ENCODE assay signal across 10 cellular contexts in genomic region chr7:150385884-150386283, GRCh38. TPM values are rescaled to one million over a fixed set of nuclear protein-coding genes. Genes with fewer than 3 reads are reported as not detected.
A peak's percentile ranks its signal among the peaks of the same experiment; 100 is the strongest.
DNase-seq lines count a peak whose midpoint lies in the region; ATAC-seq, FAIRE-seq and TF ChIP-seq lines count a peak whose summit lies in the region.
"Not testable (repeated sequence)": the region's sequence is repeated elsewhere in the genome, so short reads cannot be mapped to it uniquely, and the experiment has no call there.
"Had no signal": no experiment of that assay in that cellular context is flagged by ENCODE, and none has a peak within 500 bp of the region (broad histone marks: within the 10 kb centered on the region; RNA-seq: fewer than 3 reads in every experiment).

No MANE protein-coding gene starts in this region.

- 53% methylated on average over 6 of the region's 6 CpGs for WGBS in HepG2 (ENCODE audit: low lambda C conversion rate)

- peaks cover 69% of the 10 kb centered on the region for H3K4me1 Mint-ChIP-seq in WTC11
- peaks cover 62% of the 10 kb centered on the region for H3K4me1 Mint-ChIP-seq in neural crest cell
- peaks cover 17% of the 10 kb centered on the region for H3K4me1 Mint-ChIP-seq in stimulated activated effector memory CD8-positive, alpha-beta T cell treated with anti-CD3 and anti-CD28 coated beads, Interleukin-12 subunit alpha, Interleukin-12 subunit beta, amount 100 ng/mL, for 72 hours

- CTCF ChIA-PET in WTC11 (lab: Charles Lee): interaction anchor here (1.1 to 5.1 kb wide), 2 partner anchors 17 to 25 kb away, joined by 3 to 33 read pairs; no protein-coding TSS in a partner anchor
- CTCF ChIA-PET in HepG2 (lab: Yijun Ruan, JAX; ENCODE audit: low intra/inter-chr PET ratio, low total read pairs): not testable (repeated sequence)

- H3K9me3 ChIP-seq in HUES48 (ENCODE audit: control insufficient read depth, insufficient read depth, low read length); cardiac muscle cell (ENCODE audit: low read depth); HepG2 (ENCODE audit: low read length): not testable (repeated sequence)

- H3K36me3 ChIP-seq in HUES48 (ENCODE audit: control insufficient read depth, insufficient read depth, low read length): peaks cover 42% of the 10 kb centered on the region
- H3K36me3 ChIP-seq in cardiac muscle cell; HepG2 (replicated peaks in 1 of 2; ENCODE audit: control insufficient read depth in 1 of 2, insufficient read depth in 2 of 2, low read length in 2 of 2): not testable (repeated sequence)

- peak overlapping the region; percentile 91 for H3K27ac Mint-ChIP-seq in WTC11
- H3K27ac Mint-ChIP-seq in neural crest cell (ENCODE audit: unreplicated experiment): not testable (repeated sequence)
- H3K27ac Mint-ChIP-seq in stimulated activated effector memory CD8-positive, alpha-beta T cell treated with anti-CD3 and anti-CD28 coated beads, Interleukin-12 subunit alpha, Interleukin-12 subunit beta, amount 100 ng/mL, for 72 hours: peak overlapping the region; percentile 56

- TF ChIP-seq CTCF in WTC11 (IDR thresholded peaks at IDR 0.05); cardiac muscle cell (IDR thresholded peaks at IDR 0.05; ENCODE audit: low read depth, low read length); HepG2 (CRISPR knock-in tag; IDR thresholded peaks at IDR 0.05); neural crest cell (conservative IDR thresholded peaks at IDR 0.05): not testable (repeated sequence)

- not testable (repeated sequence) for TF ChIP-seq POLR2A in HepG2 (IDR thresholded peaks at IDR 0.05; ENCODE audit: insufficient read depth in 1 of 2, low read depth in 2 of 2, low read length in 2 of 2)

- not testable (repeated sequence) for TF ChIP-seq RAD21 in HepG2 (CRISPR knock-in tag; IDR thresholded peaks at IDR 0.05)

- intact Hi-C loops in HepG2 (cut with micrococcal nuclease; ENCODE audit: unreplicated experiment): loop anchor here (5.0 kb wide), 1 partner anchor 44 kb away; the partner anchor contains the start of gene RARRES2

- not testable (repeated sequence) for H2AFZ ChIP-seq in HepG2 (ENCODE audit: low read length)

- not testable (repeated sequence) for H4K20me1 ChIP-seq in HepG2 (ENCODE audit: insufficient read depth, low read length)

- not testable (repeated sequence) for TF ChIP-seq EP300 in HepG2 (IDR thresholded peaks at IDR 0.05; ENCODE audit: low read depth in 2 of 2, low read length in 2 of 2); HepG2 (CRISPR knock-in tag; IDR thresholded peaks at IDR 0.05; ENCODE audit: borderline replicate concordance)

- H3K4me1 ChIP-seq in HUES48 (ENCODE audit: control insufficient read depth, insufficient read depth, low read length) (peaks cover 47% of the 10 kb centered on the region), cardiac muscle cell (ENCODE audit: low read depth) (peaks cover 24% of the 10 kb centered on the region), HepG2 (ENCODE audit: insufficient read depth, low read length) (peaks cover 83% of the 10 kb centered on the region)

- H3K4me3 Mint-ChIP-seq in WTC11; stimulated activated effector memory CD8-positive, alpha-beta T cell treated with anti-CD3 and anti-CD28 coated beads, Interleukin-12 subunit alpha, Interleukin-12 subunit beta, amount 100 ng/mL, for 72 hours: not testable (repeated sequence)
- H3K4me3 Mint-ChIP-seq in neural crest cell: peak overlapping the region; percentile 84

- not testable (repeated sequence) for H3K9ac ChIP-seq in HUES48 (ENCODE audit: low read depth, low read length); HepG2 (ENCODE audit: insufficient read depth, low read depth, low read length)

- not testable (repeated sequence) for FAIRE-seq in HepG2 (lab: Jason Lieb, UNC)

- DNase-seq in WTC11 (ENCODE audit: low spot score); cardiac muscle cell (ENCODE audit: low read depth in 1 of 2, low spot score in 1 of 2); HepG2 (ENCODE audit: low spot score); neural crest cell (ENCODE audit: low read depth, low spot score); stimulated activated effector memory CD8-positive, alpha-beta T cell treated with anti-CD3 and anti-CD28 coated beads, Interleukin-12 subunit alpha, Interleukin-12 subunit beta, amount 100 ng/mL, for 72 hours (ENCODE audit: low spot score in 2 of 2): not testable (repeated sequence)

- in situ Hi-C loops in HepG2 (cut with HindIII; ENCODE audit: extremely low pct_ligation_motif_present, low pct_unique_long_range_greater_than_20kb): not testable (repeated sequence)

- H3K79me2 ChIP-seq in HepG2 (ENCODE audit: insufficient read depth, low read length): peaks cover 32% of the 10 kb centered on the region

- not testable (repeated sequence) for ATAC-seq in WTC11; HepG2; stimulated activated effector memory CD8-positive, alpha-beta T cell treated with anti-CD3 and anti-CD28 coated beads, Interleukin-12 subunit alpha, Interleukin-12 subunit beta, amount 100 ng/mL, for 72 hours

- H3K4me3 ChIP-seq in HUES48 (ENCODE audit: low read depth, low read length); cardiac muscle cell; HepG2 (replicated peaks in 1 of 3; ENCODE audit: insufficient read depth in 1 of 3, low read depth in 2 of 3, low read length in 3 of 3): not testable (repeated sequence)

- not testable (repeated sequence) for BruUV-seq in HepG2 (replicated peaks; lab: Mats Ljungman, UMichigan)

- H3K27ac ChIP-seq in HUES48 (ENCODE audit: low read depth, low read length): peak overlapping the region; percentile 96
- peak overlapping the region; percentile 98 for H3K27ac ChIP-seq in cingulate gyrus (ENCODE audit: low read depth, low read length)
- peak overlapping the region; percentile 48 for H3K27ac ChIP-seq in cardiac muscle cell
- H3K27ac ChIP-seq in HepG2 (ENCODE audit: extremely low read length, insufficient read depth, low read length): peak overlapping the region; percentile 94

- not testable (repeated sequence) for H3K27me3 Mint-ChIP-seq in WTC11 (ENCODE audit: low read depth); neural crest cell (ENCODE audit: low read depth)

- POLR2A ChIA-PET in WTC11 (lab: Charles Lee) (interaction anchor here (0.6 to 3.1 kb wide), 3 partner anchors 14 to 31 kb away, joined by 3 to 50 read pairs (median 5); a partner anchor contains a TSS), HepG2 (lab: Yijun Ruan, JAX) (interaction anchor here (0.9 to 8.7 kb wide), 4 partner anchors 8 to 63 kb away, joined by 5 to 181 read pairs (median 74); partner anchors contain the start of genes ACTR3C, LRRC61 and REPIN1)

- H3K9me3 Mint-ChIP-seq in WTC11; neural crest cell; stimulated activated effector memory CD8-positive, alpha-beta T cell treated with anti-CD3 and anti-CD28 coated beads, Interleukin-12 subunit alpha, Interleukin-12 subunit beta, amount 100 ng/mL, for 72 hours: not testable (repeated sequence)

- peaks cover 31% of the 10 kb centered on the region for H3K36me3 Mint-ChIP-seq in WTC11
- not testable (repeated sequence) for H3K36me3 Mint-ChIP-seq in neural crest cell (ENCODE audit: low read depth); stimulated activated effector memory CD8-positive, alpha-beta T cell treated with anti-CD3 and anti-CD28 coated beads, Interleukin-12 subunit alpha, Interleukin-12 subunit beta, amount 100 ng/mL, for 72 hours

- not testable (repeated sequence) for H3K27me3 ChIP-seq in HUES48 (ENCODE audit: control insufficient read depth, insufficient read depth, low read length); cardiac muscle cell; HepG2 (ENCODE audit: control insufficient read depth in 1 of 2, insufficient read depth in 2 of 2, low read length in 2 of 2)

- H3K4me2 ChIP-seq in HepG2 (ENCODE audit: low read depth, low read length): not testable (repeated sequence)

RNA-seq across cellular contexts. Expression of gene ZNF775, which starts 6.8 kb away (rescaled TPM):
- total RNA-seq in WTC11 (2021) (24.1 to 26.6 TPM (median 25.4 TPM) in 3 replicates), cardiac muscle cell (31.7 and 34.3 TPM in 2 replicates), HepG2 (2016; rRNA removed; fragmentation: Illumina TruSeq; extraction: Trizol) (3.1 and 4.5 TPM in 2 replicates), neural crest cell (13.3 and 16.5 TPM in 2 replicates)
- polyA plus RNA-seq in cardiac muscle cell (29.7 and 40.1 TPM in 2 replicates), HepG2 (2011; rRNA removed) (3.2 and 3.8 TPM in 2 replicates)
- 0.71 TPM in 2 replicates for total RNA-seq in HepG2 (2016; cell fraction: cytosol; rRNA removed; fragmentation: Illumina TruSeq; extraction: Trizol; ENCODE audit: low read depth)
- 3.6 and 3.8 TPM in 2 replicates for total RNA-seq in HepG2 (2016; cell fraction: insoluble cytoplasmic fraction; rRNA removed; fragmentation: Illumina TruSeq; extraction: Trizol)
- total RNA-seq in HepG2 (2016; cell fraction: membrane; rRNA removed; fragmentation: Illumina TruSeq; extraction: Trizol): 1.9 and 2.5 TPM in 2 replicates
- total RNA-seq in HepG2 (2016; cell fraction: nucleus; rRNA removed; fragmentation: Illumina TruSeq; extraction: Trizol): 1.8 and 3.2 TPM in 2 replicates
- 2.6 and 4.5 TPM in 2 replicates for polyA plus RNA-seq in HepG2 (2011; cell fraction: cytosol; rRNA removed)
- polyA plus RNA-seq in HepG2 (2011; cell fraction: nucleus; rRNA removed): 5.8 and 5.9 TPM in 2 replicates
- 2.1 and 3.1 TPM in 2 replicates for polyA plus RNA-seq in HepG2 (2012)
- 0.67 and 0.68 TPM in 2 replicates for polyA plus RNA-seq in HepG2 (2016; cell fraction: cytosol; fragmentation: Illumina TruSeq; extraction: Trizol; ENCODE audit: low read depth)
- 3.7 and 4.2 TPM in 2 replicates for polyA plus RNA-seq in HepG2 (2016; cell fraction: insoluble cytoplasmic fraction; fragmentation: Illumina TruSeq; extraction: Trizol; ENCODE audit: low read depth)
- 1.2 and 1.8 TPM in 2 replicates for polyA plus RNA-seq in HepG2 (2016; cell fraction: membrane; fragmentation: Illumina TruSeq; extraction: Trizol; ENCODE audit: low read depth)
- 5.2 and 9.1 TPM in 2 replicates for polyA plus RNA-seq in HepG2 (2016; cell fraction: nucleus; fragmentation: Illumina TruSeq; extraction: Trizol; ENCODE audit: insufficient read depth, low read depth)
- 0.37 and 3.7 TPM in 2 replicates for polyA minus RNA-seq in HepG2 (2011; rRNA and poly(A)+ RNA removed; ENCODE audit: low replicate concordance)
- 2.5 and 3.9 TPM in 2 replicates for polyA minus RNA-seq in HepG2 (2011; cell fraction: cytosol; rRNA and poly(A)+ RNA removed)
- 1.8 and 2.4 TPM in 2 replicates for polyA minus RNA-seq in HepG2 (2011; cell fraction: nucleus; rRNA and poly(A)+ RNA removed)

RNA-seq across cellular contexts. Expression of gene REPIN1, which starts 17.3 kb away (rescaled TPM):
- total RNA-seq in WTC11 (2021) (105 to 130 TPM (median 112 TPM) in 3 replicates), cardiac muscle cell (222 and 270 TPM in 2 replicates), HepG2 (2016; rRNA removed; fragmentation: Illumina TruSeq; extraction: Trizol) (86.4 and 108 TPM in 2 replicates), neural crest cell (212 and 224 TPM in 2 replicates)
- polyA plus RNA-seq in cardiac muscle cell (185 and 224 TPM in 2 replicates), HepG2 (2011; rRNA removed) (69.9 and 87.9 TPM in 2 replicates)
- 34.3 and 36.1 TPM in 2 replicates for total RNA-seq in HepG2 (2016; cell fraction: cytosol; rRNA removed; fragmentation: Illumina TruSeq; extraction: Trizol; ENCODE audit: low read depth)
- 77.5 and 106 TPM in 2 replicates for total RNA-seq in HepG2 (2016; cell fraction: insoluble cytoplasmic fraction; rRNA removed; fragmentation: Illumina TruSeq; extraction: Trizol)
- total RNA-seq in HepG2 (2016; cell fraction: membrane; rRNA removed; fragmentation: Illumina TruSeq; extraction: Trizol): 112 and 119 TPM in 2 replicates
- total RNA-seq in HepG2 (2016; cell fraction: nucleus; rRNA removed; fragmentation: Illumina TruSeq; extraction: Trizol): 81.1 and 91.5 TPM in 2 replicates
- 58.9 and 82.1 TPM in 2 replicates for polyA plus RNA-seq in HepG2 (2011; cell fraction: cytosol; rRNA removed)
- 189 and 195 TPM in 2 replicates for polyA plus RNA-seq in HepG2 (2011; cell fraction: nucleus; rRNA removed)
- polyA plus RNA-seq in HepG2 (2012): 52.5 and 64.7 TPM in 2 replicates
- 22.0 and 24.7 TPM in 2 replicates for polyA plus RNA-seq in HepG2 (2016; cell fraction: cytosol; fragmentation: Illumina TruSeq; extraction: Trizol; ENCODE audit: low read depth)
- polyA plus RNA-seq in HepG2 (2016; cell fraction: insoluble cytoplasmic fraction; fragmentation: Illumina TruSeq; extraction: Trizol; ENCODE audit: low read depth): 82.2 and 105 TPM in 2 replicates
- 77.8 and 77.9 TPM in 2 replicates for polyA plus RNA-seq in HepG2 (2016; cell fraction: membrane; fragmentation: Illumina TruSeq; extraction: Trizol; ENCODE audit: low read depth)
- 138 and 155 TPM in 2 replicates for polyA plus RNA-seq in HepG2 (2016; cell fraction: nucleus; fragmentation: Illumina TruSeq; extraction: Trizol; ENCODE audit: insufficient read depth, low read depth)
- polyA minus RNA-seq in HepG2 (2011; rRNA and poly(A)+ RNA removed; ENCODE audit: low replicate concordance): 81.7 and 98.0 TPM in 2 replicates
- polyA minus RNA-seq in HepG2 (2011; cell fraction: cytosol; rRNA and poly(A)+ RNA removed): 35.3 and 35.6 TPM in 2 replicates
- 50.5 and 54.6 TPM in 2 replicates for polyA minus RNA-seq in HepG2 (2011; cell fraction: nucleus; rRNA and poly(A)+ RNA removed)

RNA-seq across cellular contexts. Expression of gene RARRES2, which starts 44.5 kb away (rescaled TPM):
- total RNA-seq in WTC11 (2021) (193 to 230 TPM (median 197 TPM) in 3 replicates), cardiac muscle cell (4.2 and 5.5 TPM in 2 replicates), HepG2 (2016; rRNA removed; fragmentation: Illumina TruSeq; extraction: Trizol) (94.6 and 172 TPM in 2 replicates), neural crest cell (24.4 and 26.3 TPM in 2 replicates)
- polyA plus RNA-seq in cardiac muscle cell (5.7 and 8.3 TPM in 2 replicates), HepG2 (2011; rRNA removed) (134 and 157 TPM in 2 replicates)
- 63.6 and 75.7 TPM in 2 replicates for total RNA-seq in HepG2 (2016; cell fraction: cytosol; rRNA removed; fragmentation: Illumina TruSeq; extraction: Trizol; ENCODE audit: low read depth)
- 93.3 and 178 TPM in 2 replicates for total RNA-seq in HepG2 (2016; cell fraction: insoluble cytoplasmic fraction; rRNA removed; fragmentation: Illumina TruSeq; extraction: Trizol)
- 68.9 and 86.6 TPM in 2 replicates for total RNA-seq in HepG2 (2016; cell fraction: membrane; rRNA removed; fragmentation: Illumina TruSeq; extraction: Trizol)
- 126 and 156 TPM in 2 replicates for total RNA-seq in HepG2 (2016; cell fraction: nucleus; rRNA removed; fragmentation: Illumina TruSeq; extraction: Trizol)
- polyA plus RNA-seq in HepG2 (2011; cell fraction: cytosol; rRNA removed): 197 and 233 TPM in 2 replicates
- polyA plus RNA-seq in HepG2 (2011; cell fraction: nucleus; rRNA removed): 164 and 202 TPM in 2 replicates
- polyA plus RNA-seq in HepG2 (2012): 37.9 and 77.4 TPM in 2 replicates
- polyA plus RNA-seq in HepG2 (2016; cell fraction: cytosol; fragmentation: Illumina TruSeq; extraction: Trizol; ENCODE audit: low read depth): 96.7 and 115 TPM in 2 replicates
- 134 and 138 TPM in 2 replicates for polyA plus RNA-seq in HepG2 (2016; cell fraction: insoluble cytoplasmic fraction; fragmentation: Illumina TruSeq; extraction: Trizol; ENCODE audit: low read depth)
- 82.1 and 99.5 TPM in 2 replicates for polyA plus RNA-seq in HepG2 (2016; cell fraction: membrane; fragmentation: Illumina TruSeq; extraction: Trizol; ENCODE audit: low read depth)
- 420 and 455 TPM in 2 replicates for polyA plus RNA-seq in HepG2 (2016; cell fraction: nucleus; fragmentation: Illumina TruSeq; extraction: Trizol; ENCODE audit: insufficient read depth, low read depth)
- 22.1 TPM in 1 of 2 replicates, not detected in the other for polyA minus RNA-seq in HepG2 (2011; rRNA and poly(A)+ RNA removed; ENCODE audit: low replicate concordance)
- 17.4 and 20.0 TPM in 2 replicates for polyA minus RNA-seq in HepG2 (2011; cell fraction: cytosol; rRNA and poly(A)+ RNA removed)
- polyA minus RNA-seq in HepG2 (2011; cell fraction: nucleus; rRNA and poly(A)+ RNA removed): 6.1 and 7.3 TPM in 2 replicates
- total RNA-seq: CD8-positive, alpha-beta memory T cell; IMR-90; OCI-LY7 had no signal
- polyA plus RNA-seq: CD8-positive, alpha-beta memory T cell had no signal

Comparison
In these comparisons a context has a peak if more than half of its experiments do, and no peak if none do; other contexts are left out.
1. H3K27ac ChIP-seq: peak in every context shown above with its lines; median percentile 98 in cingulate gyrus; 96 in HUES48; 94 in HepG2; 48 in cardiac muscle cell.